1 cellular context compared by ENCODE assay signal in genomic region chr10:97869091-97870042, GRCh38.
TF ChIP-seq lines count a peak whose summit lies in the region.

No MANE protein-coding gene starts in this region.

TF ChIP-seq in HepG2, 621 proteins besides CTCF, POLR2A, EP300 and RAD21 (continued from another document and continues in another):
- TF ChIP-seq TERF1 (CRISPR knock-in tag; IDR thresholded peaks at IDR 0.05) (no peak), ZNF296 (CRISPR knock-in tag; conservative IDR thresholded peaks at IDR 0.05) (no peak), GFI1 (CRISPR knock-in tag; IDR thresholded peaks at IDR 0.05; ENCODE audit: borderline replicate concordance) (no peak), CREB1 (IDR thresholded peaks at IDR 0.05) (no peak), CREB1 (CRISPR knock-in tag; IDR thresholded peaks at IDR 0.05) (no peak), ZBTB37 (CRISPR knock-in tag; IDR thresholded peaks at IDR 0.05) (no peak), TAF15 (IDR thresholded peaks at IDR 0.05; ENCODE audit: low read depth, low read length, poor library complexity, severe bottlenecking) (no peak), SMYD3 (CRISPR knock-in tag; IDR thresholded peaks at IDR 0.05) (no peak), ZNF768 (CRISPR knock-in tag; IDR thresholded peaks at IDR 0.05) (0 out of 2 replicates have a peak, but pooled peaks have one; percentile 28), ZNF546 (CRISPR knock-in tag; conservative IDR thresholded peaks at IDR 0.05) (no peak), MEF2D (CRISPR knock-in tag; IDR thresholded peaks at IDR 0.05) (no peak), ZUFSP (CRISPR knock-in tag; IDR thresholded peaks at IDR 0.05; ENCODE audit: borderline replicate concordance) (no peak), ZNF629 (CRISPR knock-in tag; conservative IDR thresholded peaks at IDR 0.05) (no peak), ZIK1 (CRISPR knock-in tag; IDR thresholded peaks at IDR 0.05; ENCODE audit: borderline replicate concordance, low read depth) (no peak), TGIF2 (CRISPR knock-in tag; IDR thresholded peaks at IDR 0.05) (0 out of 2 replicates have a peak, but pooled peaks have one; percentile 28), JARID2 (CRISPR knock-in tag; IDR thresholded peaks at IDR 0.05; ENCODE audit: insufficient replicate concordance) (no peak), ZNF567 (CRISPR knock-in tag; IDR thresholded peaks at IDR 0.05; ENCODE audit: borderline replicate concordance) (no peak), TFDP2 (CRISPR knock-in tag; IDR thresholded peaks at IDR 0.05) (peak; percentile 27; the same call in 1 of the 2 replicates), BHLHE40 (IDR thresholded peaks at IDR 0.05; ENCODE audit: low read length) (0 out of 2 replicates have a peak, but pooled peaks have one; percentile 16), HCFC1 (IDR thresholded peaks at IDR 0.05; ENCODE audit: low read depth, low read length) (no peak), ZNF589 (CRISPR knock-in tag; conservative IDR thresholded peaks at IDR 0.05) (no peak), FOXO1 (CRISPR knock-in tag; IDR thresholded peaks at IDR 0.05) (peak; percentile 30; the same call in 1 of the 2 replicates), ZFX (CRISPR knock-in tag; IDR thresholded peaks at IDR 0.05; ENCODE audit: low read depth) (peak; percentile 52), ZNF674 (CRISPR knock-in tag; IDR thresholded peaks at IDR 0.05; ENCODE audit: low read depth) (no peak), ZNF850 (CRISPR knock-in tag; conservative IDR thresholded peaks at IDR 0.05) (no peak), ZNF703 (CRISPR knock-in tag; IDR thresholded peaks at IDR 0.05; ENCODE audit: borderline replicate concordance) (no peak), PTBP1 (IDR thresholded peaks at IDR 0.05; ENCODE audit: low read depth, low read length, poor library complexity, severe bottlenecking) (peak; percentile 44), SAP130 (CRISPR knock-in tag; IDR thresholded peaks at IDR 0.05; ENCODE audit: low read depth) (peak; percentile 45; the same call in 1 of the 2 replicates), DMAP1 (CRISPR knock-in tag; IDR thresholded peaks at IDR 0.05) (no peak), PHF21A (CRISPR knock-in tag; IDR thresholded peaks at IDR 0.05) (peak; percentile 28; the same call in 1 of the 2 replicates), TFDP1 (CRISPR knock-in tag; IDR thresholded peaks at IDR 0.05; ENCODE audit: borderline replicate concordance) (peak; percentile 40; the same call in 1 of the 2 replicates), ZNF776 (CRISPR knock-in tag; IDR thresholded peaks at IDR 0.05) (no peak), GATAD2A (CRISPR knock-in tag; IDR thresholded peaks at IDR 0.05) (no peak), CREM (IDR thresholded peaks at IDR 0.05) (no peak), CREM (CRISPR knock-in tag; IDR thresholded peaks at IDR 0.05) (no peak), KDM2A (CRISPR knock-in tag; IDR thresholded peaks at IDR 0.05; ENCODE audit: borderline replicate concordance, low read depth) (peak; percentile 70; the same call in 1 of the 2 replicates), KLF11 (CRISPR knock-in tag; IDR thresholded peaks at IDR 0.05) (no peak), ZNF772 (CRISPR knock-in tag; IDR thresholded peaks at IDR 0.05) (0 out of 2 replicates have a peak, but pooled peaks have one; percentile 22), ETS1 (CRISPR knock-in tag; IDR thresholded peaks at IDR 0.05) (no peak), RBM22 (optimal IDR thresholded peaks at IDR 0.05; ENCODE audit: low read length) (no peak), WIZ (CRISPR knock-in tag; IDR thresholded peaks at IDR 0.05) (no peak), HMG20B (CRISPR knock-in tag; conservative IDR thresholded peaks at IDR 0.05) (no peak), E2F5 (CRISPR knock-in tag; conservative IDR thresholded peaks at IDR 0.05) (no peak), CREBL2 (CRISPR knock-in tag; IDR thresholded peaks at IDR 0.05; ENCODE audit: borderline replicate concordance) (no peak), PHF20 (CRISPR knock-in tag; IDR thresholded peaks at IDR 0.05) (no peak), TOPORS (CRISPR knock-in tag; IDR thresholded peaks at IDR 0.05) (no peak), ZNF12 (CRISPR knock-in tag; IDR thresholded peaks at IDR 0.05) (no peak), TBX2 (CRISPR knock-in tag; IDR thresholded peaks at IDR 0.05; ENCODE audit: borderline replicate concordance) (peak; percentile 42; the same call in 1 of the 2 replicates), ZNF512B (CRISPR knock-in tag; IDR thresholded peaks at IDR 0.05; ENCODE audit: borderline replicate concordance) (no peak), ZNF264 (CRISPR knock-in tag; IDR thresholded peaks at IDR 0.05) (no peak), POLR2AphosphoS5 (IDR thresholded peaks at IDR 0.05; ENCODE audit: low read depth, low read length) (no peak), ZFYVE20 (CRISPR knock-in tag; IDR thresholded peaks at IDR 0.05; ENCODE audit: borderline replicate concordance, low read depth) (no peak), TP53 (CRISPR knock-in tag; conservative IDR thresholded peaks at IDR 0.05) (no peak), JDP2 (CRISPR knock-in tag; IDR thresholded peaks at IDR 0.05; ENCODE audit: borderline replicate concordance) (no peak), ZNF710 (CRISPR knock-in tag; IDR thresholded peaks at IDR 0.05; ENCODE audit: borderline replicate concordance) (peak; percentile 35; the same call in 1 of the 2 replicates), HNF4G (IDR thresholded peaks at IDR 0.05; ENCODE audit: borderline replicate concordance, low read depth, low read length) (no peak), HNF4G (CRISPR knock-in tag; IDR thresholded peaks at IDR 0.05; ENCODE audit: borderline replicate concordance, low read depth) (no peak), DR1 (CRISPR knock-in tag; IDR thresholded peaks at IDR 0.05) (no peak), ZNF780A (CRISPR knock-in tag; IDR thresholded peaks at IDR 0.05) (no peak), SRSF4 (IDR thresholded peaks at IDR 0.05; ENCODE audit: low read depth, low read length, poor library complexity, severe bottlenecking) (no peak), XRCC5 (optimal IDR thresholded peaks at IDR 0.05; ENCODE audit: low read length) (peak; percentile 70), NFYC (CRISPR knock-in tag; IDR thresholded peaks at IDR 0.05) (no peak)
